Comparison of ENCODE assay signal across 2 cellular contexts in the genomic region with DNA sequence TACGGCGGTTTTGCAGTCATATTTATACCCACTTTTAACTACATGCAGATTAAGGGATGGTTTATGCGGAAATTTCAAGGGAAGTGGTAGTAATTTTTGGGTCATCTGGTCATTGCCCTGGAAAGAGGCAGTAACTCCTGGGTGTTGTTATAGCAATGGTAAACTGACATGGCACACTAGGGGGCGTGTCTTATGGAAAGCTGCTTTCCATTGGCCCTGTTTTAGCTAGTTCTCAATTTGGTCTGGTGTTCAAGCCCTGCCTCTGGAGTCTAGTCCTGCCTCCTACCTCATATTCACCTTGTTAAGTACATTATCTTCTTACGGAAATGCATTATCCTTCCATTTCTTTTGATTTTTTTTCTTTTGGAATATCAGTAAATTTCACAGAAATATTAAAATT.
TF ChIP-seq lines count a peak whose summit lies in the region.

No MANE protein-coding gene starts in this region.

TF ChIP-seq in HCT116, 20 proteins besides CTCF, POLR2A, EP300 and RAD21:
- TF ChIP-seq TCF7L2 (IDR thresholded peaks at IDR 0.05; ENCODE audit: borderline replicate concordance, extremely low read depth, insufficient read depth, insufficient read length) (no peak), POLR2AphosphoS5 (IDR thresholded peaks at IDR 0.05; ENCODE audit: low read depth, low read length) (no peak), YY1 (IDR thresholded peaks at IDR 0.05; ENCODE audit: extremely low read depth, insufficient replicate concordance, low read depth, low read length) (no peak), SP1 (IDR thresholded peaks at IDR 0.05; ENCODE audit: low read depth) (no peak), SIN3A (IDR thresholded peaks at IDR 0.05; ENCODE audit: low read depth) (no peak), ZBTB33 (IDR thresholded peaks at IDR 0.05; ENCODE audit: extremely low read depth, insufficient replicate concordance, low read length) (no peak), ATF3 (IDR thresholded peaks at IDR 0.05) (no peak), SRF (IDR thresholded peaks at IDR 0.05; ENCODE audit: low read depth) (no peak), EZH2 (IDR thresholded peaks at IDR 0.05) (no peak), EGR1 (IDR thresholded peaks at IDR 0.05; ENCODE audit: low read depth) (no peak), JUND (IDR thresholded peaks at IDR 0.05) (no peak), EZH2phosphoT487 (IDR thresholded peaks at IDR 0.05; ENCODE audit: borderline replicate concordance) (no peak), ZNF274 (IDR thresholded peaks at IDR 0.05; ENCODE audit: low read depth, low read length) (no peak), ELF1 (IDR thresholded peaks at IDR 0.05; ENCODE audit: borderline replicate concordance, low read depth) (no peak)
- TF ChIP-seq, protein P1, sequence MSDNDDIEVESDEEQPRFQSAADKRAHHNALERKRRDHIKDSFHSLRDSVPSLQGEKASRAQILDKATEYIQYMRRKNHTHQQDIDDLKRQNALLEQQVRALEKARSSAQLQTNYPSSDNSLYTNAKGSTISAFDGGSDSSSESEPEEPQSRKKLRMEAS (IDR thresholded peaks at IDR 0.05): no peak

TF ChIP-seq in K562, 482 proteins besides CTCF, POLR2A, EP300 and RAD21:
- TF ChIP-seq U2AF1 (optimal IDR thresholded peaks at IDR 0.05; ENCODE audit: low read depth, low read length) (no peak), POLR2AphosphoS5 (IDR thresholded peaks at IDR 0.05; ENCODE audit: control insufficient read depth, insufficient read depth, low read depth, low read length) (no peak), ZNF124 (CRISPR knock-in tag; IDR thresholded peaks at IDR 0.05) (no peak), KHSRP (IDR thresholded peaks at IDR 0.05) (no peak), ESRRB (CRISPR knock-in tag; IDR thresholded peaks at IDR 0.05; ENCODE audit: borderline replicate concordance) (no peak), HOXB6 (CRISPR knock-in tag; IDR thresholded peaks at IDR 0.05; ENCODE audit: borderline replicate concordance) (no peak), DLX4 (CRISPR knock-in tag; IDR thresholded peaks at IDR 0.05) (no peak), ZNF277 (CRISPR knock-in tag; IDR thresholded peaks at IDR 0.05; ENCODE audit: borderline replicate concordance) (no peak), MECOM (CRISPR knock-in tag; IDR thresholded peaks at IDR 0.05) (no peak), ZNF134 (CRISPR knock-in tag; conservative IDR thresholded peaks at IDR 0.05) (no peak), ZBTB34 (CRISPR knock-in tag; IDR thresholded peaks at IDR 0.05) (no peak), MCM5 (IDR thresholded peaks at IDR 0.05; ENCODE audit: low read depth) (no peak), ZNF75A (CRISPR knock-in tag; IDR thresholded peaks at IDR 0.05) (no peak), ZNF140 (CRISPR knock-in tag; IDR thresholded peaks at IDR 0.05) (no peak), ZNF232 (CRISPR knock-in tag; IDR thresholded peaks at IDR 0.05) (no peak), MYC (IDR thresholded peaks at IDR 0.05; ENCODE audit: low read depth, low read length) (no peak), MYC (CRISPR knock-in tag; IDR thresholded peaks at IDR 0.05; ENCODE audit: borderline replicate concordance, low read depth) (no peak), RFX1 (IDR thresholded peaks at IDR 0.05) (peak; percentile 60), SRF (CRISPR knock-in tag; IDR thresholded peaks at IDR 0.05) (no peak), FOXP1 (CRISPR knock-in tag; IDR thresholded peaks at IDR 0.05) (no peak), BCLAF1 (IDR thresholded peaks at IDR 0.05; ENCODE audit: borderline replicate concordance in 1 of 2, control insufficient read depth in 1 of 2, low read depth in 2 of 2, low read length in 1 of 2) (no peak), RFX7 (CRISPR knock-in tag; IDR thresholded peaks at IDR 0.05) (no peak)
- TF ChIP-seq, protein P2, sequence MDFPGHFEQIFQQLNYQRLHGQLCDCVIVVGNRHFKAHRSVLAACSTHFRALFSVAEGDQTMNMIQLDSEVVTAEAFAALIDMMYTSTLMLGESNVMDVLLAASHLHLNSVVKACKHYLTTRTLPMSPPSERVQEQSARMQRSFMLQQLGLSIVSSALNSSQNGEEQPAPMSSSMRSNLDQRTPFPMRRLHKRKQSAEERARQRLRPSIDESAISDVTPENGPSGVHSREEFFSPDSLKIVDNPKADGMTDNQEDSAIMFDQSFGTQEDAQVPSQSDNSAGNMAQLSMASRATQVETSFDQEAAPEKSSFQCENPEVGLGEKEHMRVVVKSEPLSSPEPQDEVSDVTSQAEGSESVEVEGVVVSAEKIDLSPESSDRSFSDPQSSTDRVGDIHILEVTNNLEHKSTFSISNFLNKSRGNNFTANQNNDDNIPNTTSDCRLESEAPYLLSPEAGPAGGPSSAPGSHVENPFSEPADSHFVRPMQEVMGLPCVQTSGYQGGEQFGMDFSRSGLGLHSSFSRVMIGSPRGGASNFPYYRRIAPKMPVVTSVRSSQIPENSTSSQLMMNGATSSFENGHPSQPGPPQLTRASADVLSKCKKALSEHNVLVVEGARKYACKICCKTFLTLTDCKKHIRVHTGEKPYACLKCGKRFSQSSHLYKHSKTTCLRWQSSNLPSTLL (IDR thresholded peaks at IDR 0.05): peak; percentile 68; the same call in 1 of the 2 replicates
- TF ChIP-seq, protein P3, sequence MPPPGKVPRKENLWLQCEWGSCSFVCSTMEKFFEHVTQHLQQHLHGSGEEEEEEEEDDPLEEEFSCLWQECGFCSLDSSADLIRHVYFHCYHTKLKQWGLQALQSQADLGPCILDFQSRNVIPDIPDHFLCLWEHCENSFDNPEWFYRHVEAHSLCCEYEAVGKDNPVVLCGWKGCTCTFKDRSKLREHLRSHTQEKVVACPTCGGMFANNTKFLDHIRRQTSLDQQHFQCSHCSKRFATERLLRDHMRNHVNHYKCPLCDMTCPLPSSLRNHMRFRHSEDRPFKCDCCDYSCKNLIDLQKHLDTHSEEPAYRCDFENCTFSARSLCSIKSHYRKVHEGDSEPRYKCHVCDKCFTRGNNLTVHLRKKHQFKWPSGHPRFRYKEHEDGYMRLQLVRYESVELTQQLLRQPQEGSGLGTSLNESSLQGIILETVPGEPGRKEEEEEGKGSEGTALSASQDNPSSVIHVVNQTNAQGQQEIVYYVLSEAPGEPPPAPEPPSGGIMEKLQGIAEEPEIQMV (tag; conservative IDR thresholded peaks at IDR 0.05; ENCODE audit: low read depth): peak; percentile 86
- TF ChIP-seq, protein P4, sequence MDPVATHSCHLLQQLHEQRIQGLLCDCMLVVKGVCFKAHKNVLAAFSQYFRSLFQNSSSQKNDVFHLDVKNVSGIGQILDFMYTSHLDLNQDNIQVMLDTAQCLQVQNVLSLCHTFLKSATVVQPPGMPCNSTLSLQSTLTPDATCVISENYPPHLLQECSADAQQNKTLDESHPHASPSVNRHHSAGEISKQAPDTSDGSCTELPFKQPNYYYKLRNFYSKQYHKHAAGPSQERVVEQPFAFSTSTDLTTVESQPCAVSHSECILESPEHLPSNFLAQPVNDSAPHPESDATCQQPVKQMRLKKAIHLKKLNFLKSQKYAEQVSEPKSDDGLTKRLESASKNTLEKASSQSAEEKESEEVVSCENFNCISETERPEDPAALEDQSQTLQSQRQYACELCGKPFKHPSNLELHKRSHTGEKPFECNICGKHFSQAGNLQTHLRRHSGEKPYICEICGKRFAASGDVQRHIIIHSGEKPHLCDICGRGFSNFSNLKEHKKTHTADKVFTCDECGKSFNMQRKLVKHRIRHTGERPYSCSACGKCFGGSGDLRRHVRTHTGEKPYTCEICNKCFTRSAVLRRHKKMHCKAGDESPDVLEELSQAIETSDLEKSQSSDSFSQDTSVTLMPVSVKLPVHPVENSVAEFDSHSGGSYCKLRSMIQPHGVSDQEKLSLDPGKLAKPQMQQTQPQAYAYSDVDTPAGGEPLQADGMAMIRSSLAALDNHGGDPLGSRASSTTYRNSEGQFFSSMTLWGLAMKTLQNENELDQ (CRISPR knock-in tag; IDR thresholded peaks at IDR 0.05; ENCODE audit: borderline replicate concordance): no peak
- TF ChIP-seq, protein P5, sequence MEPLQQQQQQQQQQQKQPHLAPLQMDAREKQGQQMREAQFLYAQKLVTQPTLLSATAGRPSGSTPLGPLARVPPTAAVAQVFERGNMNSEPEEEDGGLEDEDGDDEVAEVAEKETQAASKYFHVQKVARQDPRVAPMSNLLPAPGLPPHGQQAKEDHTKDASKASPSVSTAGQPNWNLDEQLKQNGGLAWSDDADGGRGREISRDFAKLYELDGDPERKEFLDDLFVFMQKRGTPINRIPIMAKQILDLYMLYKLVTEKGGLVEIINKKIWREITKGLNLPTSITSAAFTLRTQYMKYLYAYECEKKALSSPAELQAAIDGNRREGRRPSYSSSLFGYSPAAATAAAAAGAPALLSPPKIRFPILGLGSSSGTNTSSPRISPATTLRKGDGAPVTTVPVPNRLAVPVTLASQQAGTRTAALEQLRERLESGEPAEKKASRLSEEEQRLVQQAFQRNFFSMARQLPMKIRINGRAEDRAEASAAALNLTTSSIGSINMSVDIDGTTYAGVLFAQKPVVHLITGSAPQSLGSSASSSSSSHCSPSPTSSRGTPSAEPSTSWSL (CRISPR knock-in tag; IDR thresholded peaks at IDR 0.05; ENCODE audit: borderline replicate concordance): no peak
- TF ChIP-seq, protein P6, sequence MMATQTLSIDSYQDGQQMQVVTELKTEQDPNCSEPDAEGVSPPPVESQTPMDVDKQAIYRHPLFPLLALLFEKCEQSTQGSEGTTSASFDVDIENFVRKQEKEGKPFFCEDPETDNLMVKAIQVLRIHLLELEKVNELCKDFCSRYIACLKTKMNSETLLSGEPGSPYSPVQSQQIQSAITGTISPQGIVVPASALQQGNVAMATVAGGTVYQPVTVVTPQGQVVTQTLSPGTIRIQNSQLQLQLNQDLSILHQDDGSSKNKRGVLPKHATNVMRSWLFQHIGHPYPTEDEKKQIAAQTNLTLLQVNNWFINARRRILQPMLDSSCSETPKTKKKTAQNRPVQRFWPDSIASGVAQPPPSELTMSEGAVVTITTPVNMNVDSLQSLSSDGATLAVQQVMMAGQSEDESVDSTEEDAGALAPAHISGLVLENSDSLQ (IDR thresholded peaks at IDR 0.05): peak; percentile 68
